2 cellular contexts compared by ENCODE assay signal in the genomic region with DNA sequence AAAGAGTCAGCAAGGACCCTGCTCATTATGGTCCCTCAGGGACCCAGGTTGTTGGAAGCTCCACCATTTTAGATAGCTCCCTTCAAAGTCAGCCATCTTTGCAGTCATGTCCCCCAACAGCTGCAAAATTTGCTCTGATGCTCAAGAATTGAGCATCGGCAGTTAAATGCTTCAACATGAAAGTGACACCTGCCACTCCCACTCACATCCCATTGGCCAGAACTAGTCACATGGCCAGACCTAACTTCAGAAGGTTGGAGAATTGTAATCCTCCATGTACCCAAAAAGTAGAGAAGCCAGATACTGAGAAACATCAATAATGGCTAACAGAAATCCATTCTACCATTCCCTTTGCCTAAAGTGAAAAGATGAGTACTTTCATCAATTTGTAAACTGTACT.
TF ChIP-seq lines count a peak whose summit lies in the region.

No MANE protein-coding gene starts in this region.

TF ChIP-seq in HepG2, 621 proteins besides CTCF, POLR2A, EP300 and RAD21:
- TF ChIP-seq NFYB (CRISPR knock-in tag; IDR thresholded peaks at IDR 0.05), result peak; percentile 32; the same call in 1 of the 2 replicates
- TF ChIP-seq FOSL2 (CRISPR knock-in tag; IDR thresholded peaks at IDR 0.05), result no peak

TF ChIP-seq in H1, 55 proteins besides CTCF, POLR2A, EP300 and RAD21:
- TF ChIP-seq, protein P1, sequence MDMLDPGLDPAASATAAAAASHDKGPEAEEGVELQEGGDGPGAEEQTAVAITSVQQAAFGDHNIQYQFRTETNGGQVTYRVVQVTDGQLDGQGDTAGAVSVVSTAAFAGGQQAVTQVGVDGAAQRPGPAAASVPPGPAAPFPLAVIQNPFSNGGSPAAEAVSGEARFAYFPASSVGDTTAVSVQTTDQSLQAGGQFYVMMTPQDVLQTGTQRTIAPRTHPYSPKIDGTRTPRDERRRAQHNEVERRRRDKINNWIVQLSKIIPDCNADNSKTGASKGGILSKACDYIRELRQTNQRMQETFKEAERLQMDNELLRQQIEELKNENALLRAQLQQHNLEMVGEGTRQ (IDR thresholded peaks at IDR 0.05; ENCODE audit: low read length), result 0 out of 2 replicates have a peak, but pooled peaks have one; percentile 43
- no peak for TF ChIP-seq JUN (IDR thresholded peaks at IDR 0.05; ENCODE audit: low read depth, low read length)
